Comparison of ENCODE assay signal across 2 cellular contexts in the genomic region with DNA sequence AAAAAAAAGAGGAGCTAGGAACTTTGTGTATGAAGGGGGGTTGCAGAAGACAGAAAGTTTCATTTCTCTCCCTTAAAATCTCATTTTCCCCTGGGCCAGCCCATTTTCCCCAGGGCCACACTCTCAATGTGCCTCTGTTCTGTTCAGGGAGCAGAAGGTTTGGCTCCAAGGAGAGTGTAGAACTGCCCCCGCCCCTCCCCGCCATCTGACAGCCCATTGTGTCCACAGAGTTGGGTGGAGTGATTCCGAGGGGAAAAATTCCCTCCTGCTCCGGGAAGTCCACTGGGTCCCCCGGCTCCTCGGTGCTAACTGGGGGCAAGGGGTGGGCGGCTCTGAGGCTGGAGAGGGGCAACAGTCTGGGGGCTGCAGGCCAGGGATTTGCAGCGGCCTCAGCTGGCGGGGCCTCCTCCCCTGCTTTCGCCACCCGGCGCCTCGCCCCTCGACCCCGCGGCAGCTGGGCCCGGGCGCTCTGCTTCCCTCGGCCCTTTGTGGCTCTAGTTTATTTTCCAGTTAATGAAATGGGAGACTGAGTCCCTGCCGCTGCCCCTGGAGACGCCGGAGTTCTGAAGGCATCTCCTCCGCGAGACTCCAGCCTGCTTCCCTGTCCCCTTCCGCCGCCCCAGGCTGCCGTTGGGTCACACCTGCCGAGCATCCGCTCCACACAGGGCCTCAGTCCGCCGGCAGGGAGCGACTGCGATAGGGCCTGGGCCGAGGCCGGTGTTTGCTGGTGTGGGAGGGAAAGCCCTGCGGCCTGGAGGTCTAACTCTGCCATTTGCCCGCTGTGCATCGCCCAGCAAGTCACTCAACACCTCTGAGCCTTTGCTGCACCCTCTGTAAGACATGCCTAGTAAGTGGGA.
TF ChIP-seq lines count a peak whose summit lies in the region.

No MANE protein-coding gene starts in this region.

TF ChIP-seq in H1, 55 proteins besides CTCF, POLR2A, EP300 and RAD21:
- TF ChIP-seq CHD2 (IDR thresholded peaks at IDR 0.05; ENCODE audit: low read length): no peak
- TF ChIP-seq TBP (IDR thresholded peaks at IDR 0.05; ENCODE audit: low read depth, low read length): peak; percentile 48; the same call in 1 of the 2 replicates
- peak; percentile 77 for TF ChIP-seq MAX (IDR thresholded peaks at IDR 0.05)
- 0 out of 2 replicates have a peak, but pooled peaks have one; percentile 24 for TF ChIP-seq TAF1 (IDR thresholded peaks at IDR 0.05; ENCODE audit: low read depth, low read length)
- no peak for TF ChIP-seq JUND (IDR thresholded peaks at IDR 0.05; ENCODE audit: low read length)
- peak; percentile 69 for TF ChIP-seq ASH2L (IDR thresholded peaks at IDR 0.05; ENCODE audit: low read length)
- TF ChIP-seq HDAC2 (IDR thresholded peaks at IDR 0.05; ENCODE audit: borderline replicate concordance in 1 of 2, low read depth in 2 of 2, low read length in 2 of 2): peak in 1 of 2 experiments; percentile 68; a peak in 2 of 4 replicates
- peak; percentile 97 for TF ChIP-seq KDM1A (IDR thresholded peaks at IDR 0.05; ENCODE audit: borderline replicate concordance, low read length)
- TF ChIP-seq E2F6 (IDR thresholded peaks at IDR 0.05): peak; percentile 76

TF ChIP-seq in HepG2, 621 proteins besides CTCF, POLR2A, EP300 and RAD21:
- TF ChIP-seq ZNF768 (CRISPR knock-in tag; IDR thresholded peaks at IDR 0.05): peak; percentile 85
- no peak for TF ChIP-seq ZSCAN30 (CRISPR knock-in tag; IDR thresholded peaks at IDR 0.05)
- TF ChIP-seq HIVEP1 (CRISPR knock-in tag; IDR thresholded peaks at IDR 0.05): no peak
